Comparison of ENCODE assay signal across 8 cellular contexts in genomic region chr7:4641667-4642467, GRCh38. TPM values are rescaled to one million over a fixed set of nuclear protein-coding genes. Genes with fewer than 3 reads are reported as not detected.
DNase-seq lines count a peak whose midpoint lies in the region; ATAC-seq lines count a peak whose summit lies in the region.

No MANE protein-coding gene starts in this region.

- ATAC-seq in GM18511 (IDR thresholded peaks at IDR 0.05; ENCODE audit: unreplicated experiment) (peak; percentile 80), HG03025 (IDR thresholded peaks at IDR 0.05; ENCODE audit: low FRiP score, unreplicated experiment) (peak; percentile 83)

- peak; percentile 86 for DNase-seq in A172 (ENCODE audit: low spot score)
- peak; percentile 94 for DNase-seq in NCI-H2029 (lab: John Stamatoyannopoulos, UW)
- DNase-seq in UCSD-AML1 (lab: John Stamatoyannopoulos, UW; ENCODE audit: unreplicated experiment), result peak; percentile 91
- DNase-seq in brain pericyte (ENCODE audit: low read depth, low spot score), result peak; percentile 83
- peak; percentile 94 for DNase-seq in iPS-NIHi7 (ENCODE audit: extremely low spot score)
- DNase-seq in smooth muscle cell of the brain vasculature (ENCODE audit: low read depth, low spot score), result peak; percentile 91

RNA-seq across cellular contexts. Expression of gene FOXK1, which starts 40.2 kb away (rescaled TPM):
- total RNA-seq in A172 (2014; rRNA removed; shearing (Covaris generic)), result 8.3 and 16.6 TPM in 2 replicates

Comparison
In these comparisons a context has a peak if more than half of its experiments do, and no peak if none do; other contexts are left out.
1. Peak in every context shown above with its lines: DNase-seq and ATAC-seq.